6 cellular contexts compared by ENCODE assay signal in the genomic region with DNA sequence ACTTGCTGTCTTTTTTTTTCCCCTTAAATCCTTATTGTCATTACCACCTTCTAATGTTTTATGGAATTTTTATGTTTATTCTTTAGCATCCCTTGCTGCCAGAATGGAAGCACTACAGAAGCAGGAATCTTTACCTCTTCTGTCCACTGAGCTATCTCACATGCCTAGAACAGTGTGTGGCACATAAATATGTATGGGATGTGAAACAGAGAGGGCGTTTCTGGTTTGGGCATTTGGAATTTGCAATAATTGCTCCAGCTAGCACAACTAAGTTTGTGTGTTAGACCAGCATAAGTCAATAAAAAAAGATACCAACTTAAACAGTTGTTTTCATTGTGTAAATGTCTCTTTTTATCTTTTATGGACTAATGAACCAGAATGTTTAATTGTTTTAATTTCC.
"Had no signal": no experiment of that assay in that cellular context is flagged by ENCODE, and none has a peak within 500 bp of the region (broad histone marks: within the 10 kb centered on the region; RNA-seq: fewer than 3 reads in every experiment).

No MANE protein-coding gene starts in this region.

- H3K4me3 Mint-ChIP-seq: GM23338, H9, IgD-negative memory B cell had no signal

- DNase-seq: H9, HCEC 1CT, KBM-7 had no signal

- H3K4me2 ChIP-seq: GM23338 had no signal

- H3K9me3 Mint-ChIP-seq: GM23338, H9, IgD-negative memory B cell had no signal

- H3K27ac Mint-ChIP-seq: GM23338, H9, IgD-negative memory B cell had no signal

- H3K27me3 Mint-ChIP-seq: IgD-negative memory B cell had no signal

- H3K27ac ChIP-seq: HL-60 had no signal

- H2AFZ ChIP-seq: GM23338 had no signal

- H3K4me1 Mint-ChIP-seq: GM23338, H9 had no signal

- H3K4me3 ChIP-seq: GM23338 had no signal
